In the genomic region with DNA sequence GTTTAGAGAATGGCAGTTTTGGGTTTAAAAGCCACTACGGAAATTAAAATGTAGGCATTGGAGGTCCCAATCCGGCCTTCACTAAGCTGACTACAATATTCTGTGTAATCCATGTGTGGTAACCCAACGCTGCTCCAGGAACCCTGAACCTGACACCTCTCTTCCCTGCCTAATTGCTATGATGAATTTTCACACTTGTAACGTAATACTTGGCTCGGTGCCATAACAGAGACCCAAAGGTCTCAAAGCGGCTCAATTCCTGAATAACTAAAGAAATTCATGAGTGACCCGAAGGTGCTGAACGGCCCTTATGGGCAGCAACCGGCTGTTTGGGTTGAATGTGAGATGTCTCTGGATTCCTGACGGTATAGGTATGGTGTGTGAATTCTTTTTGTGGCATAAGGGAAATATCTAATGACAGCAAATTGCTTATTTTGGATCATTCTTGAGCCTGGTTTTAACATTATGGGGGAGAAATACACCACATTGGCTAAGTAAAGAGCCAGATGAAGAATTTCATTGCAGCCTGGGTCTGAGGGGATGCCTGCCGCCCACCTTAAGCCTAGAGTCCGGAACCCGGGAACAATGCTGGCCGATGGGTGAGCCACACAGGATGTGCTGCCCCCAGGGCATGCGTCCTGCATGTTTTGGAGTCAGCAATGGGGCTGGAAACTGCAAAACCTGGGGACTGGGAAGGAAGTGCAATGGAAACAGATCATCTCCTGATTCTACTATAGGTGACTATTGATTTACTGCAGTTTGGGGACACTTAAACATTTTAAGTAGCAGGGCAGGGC, we compare ENCODE assay signal across 11 cellular contexts.
"Had no signal": no experiment of that assay in that cellular context is flagged by ENCODE, and none has a peak within 500 bp of the region (broad histone marks: within the 10 kb centered on the region; RNA-seq: fewer than 3 reads in every experiment).

No MANE protein-coding gene starts in this region.

- H3K4me3 Mint-ChIP-seq: activated CD4-positive, alpha-beta T cell treated with anti-CD3 and anti-CD28 coated beads for 36 hours; activated CD8-positive, alpha-beta T cell treated with anti-CD3 and anti-CD28 coated beads, Interleukin-2, amount 10 ng/mL, durations not matched to agents 7 days and 5 days; activated naive CD8-positive, alpha-beta T cell treated with anti-CD3 and anti-CD28 coated beads, Interleukin-2, amount 50 U/mL, for 24 hours had no signal

- H3K36me3 Mint-ChIP-seq: naive thymus-derived CD4-positive, alpha-beta T cell had no signal

- H3K4me1 Mint-ChIP-seq: activated CD4-positive, alpha-beta T cell treated with anti-CD3 and anti-CD28 coated beads for 36 hours; activated naive CD8-positive, alpha-beta T cell treated with anti-CD3 and anti-CD28 coated beads, Interleukin-2, amount 50 U/mL, for 24 hours; naive thymus-derived CD4-positive, alpha-beta T cell had no signal

- H3K27ac Mint-ChIP-seq: activated CD4-positive, alpha-beta T cell treated with anti-CD3 and anti-CD28 coated beads for 36 hours; activated CD8-positive, alpha-beta T cell treated with anti-CD3 and anti-CD28 coated beads, Interleukin-2, amount 10 ng/mL, durations not matched to agents 7 days and 5 days; activated naive CD8-positive, alpha-beta T cell treated with anti-CD3 and anti-CD28 coated beads, Interleukin-2, amount 50 U/mL, for 24 hours; naive thymus-derived CD4-positive, alpha-beta T cell had no signal

- DNase-seq: activated CD4-positive, alpha-beta T cell treated with anti-CD3 and anti-CD28 coated beads for 36 hours; activated CD8-positive, alpha-beta memory T cell treated with anti-CD3 and anti-CD28 coated beads, Interleukin-2, amount 50 U/mL, for 48 hours; activated CD8-positive, alpha-beta T cell treated with anti-CD3 and anti-CD28 coated beads, Interleukin-2, amount 10 ng/mL, durations not matched to agents 7 days and 5 days; activated naive CD4-positive, alpha-beta T cell; activated naive CD8-positive, alpha-beta T cell treated with anti-CD3 and anti-CD28 coated beads, Interleukin-2, amount 50 U/mL, for 24 hours; lower lobe of right lung; naive thymus-derived CD4-positive, alpha-beta T cell; retina; stimulated activated CD4-positive, alpha-beta T cell treated with anti-CD3 and anti-CD28 coated beads, Interleukin-15, amount 100 ng/mL, for 24 hours; stimulated activated CD4-positive, alpha-beta T cell treated with anti-CD3 and anti-CD28 coated beads, Interleukin-4, amount 100 ng/mL, for 4 hours; tibial artery had no signal
